9 cellular contexts compared by ENCODE assay signal in the genomic region with DNA sequence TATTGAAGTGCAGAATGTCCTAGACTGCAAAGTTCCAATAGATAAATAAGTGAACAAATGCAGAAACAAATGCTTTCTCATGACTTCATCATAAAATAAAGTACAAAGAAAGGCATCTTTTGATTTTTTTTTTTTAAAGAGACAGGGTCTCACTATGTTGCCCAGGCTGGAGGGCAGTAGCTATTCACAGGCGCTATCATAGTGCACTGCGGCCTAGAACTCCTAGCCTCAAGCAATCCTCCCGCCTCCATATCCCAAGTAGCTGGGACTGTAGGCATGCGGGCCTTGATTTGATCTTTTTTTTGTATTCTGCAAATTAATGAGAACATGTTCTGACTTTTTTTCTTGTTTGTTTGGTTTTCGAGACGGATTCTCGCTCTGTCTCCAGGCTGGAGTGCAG.
DNase-seq lines count a peak whose midpoint lies in the region; TF ChIP-seq lines count a peak whose summit lies in the region.
"Had no signal": no experiment of that assay in that cellular context is flagged by ENCODE, and none has a peak within 500 bp of the region (broad histone marks: within the 10 kb centered on the region; RNA-seq: fewer than 3 reads in every experiment).

No MANE protein-coding gene starts in this region.

- H3K27ac Mint-ChIP-seq in T-helper 2 cell treated with Interferon-gamma antibody and Interleukin-4, amounts not matched to agents 5 μg/mL and 100 μg/mL, for 36 hours, result no peak overlapping the region

- H3K4me1 ChIP-seq in endocrine pancreas (ENCODE audit: control insufficient read depth, insufficient read depth, low read length), result peaks cover 20% of the 10 kb centered on the region
- H3K4me1 ChIP-seq: prostate gland had no signal

- H3K9me3 ChIP-seq in endocrine pancreas (ENCODE audit: control insufficient read depth, low read length), result no peaks in the 10 kb centered on the region
- H3K9me3 ChIP-seq: prostate gland had no signal

- no peak for TF ChIP-seq CTCF in NB4 (IDR thresholded peaks at IDR 0.05; ENCODE audit: low read depth, low read length)

- H3K4me3 ChIP-seq in NB4 (ENCODE audit: low read depth, low read length) (peak overlapping the region; percentile 88), endocrine pancreas (ENCODE audit: control insufficient read depth, insufficient read depth, low read length) (peak overlapping the region; percentile 91), skeletal muscle cell (ENCODE audit: low read depth, low read length) (peak overlapping the region; percentile 96)

- H3K4me1 Mint-ChIP-seq in T-helper 2 cell treated with Interferon-gamma antibody and Interleukin-4, amounts not matched to agents 5 μg/mL and 100 μg/mL, for 36 hours (ENCODE audit: low read depth), result peaks cover 39% of the 10 kb centered on the region

- no peak overlapping the region for H3K9ac ChIP-seq in endocrine pancreas (ENCODE audit: control insufficient read depth, insufficient read depth, low read length)

- H3K36me3 ChIP-seq in endocrine pancreas (ENCODE audit: control insufficient read depth, insufficient read depth, low read length), result no peaks in the 10 kb centered on the region
- H3K36me3 ChIP-seq: prostate gland had no signal

- no peaks in the 10 kb centered on the region for H3K9me3 Mint-ChIP-seq in T-helper 2 cell treated with Interferon-gamma antibody and Interleukin-4, amounts not matched to agents 5 μg/mL and 100 μg/mL, for 36 hours

- DNase-seq in T-helper 2 cell treated with Interferon-gamma antibody and Interleukin-4, amounts not matched to agents 5 μg/mL and 100 μg/mL, for 36 hours (ENCODE audit: low spot score), result no peak
- DNase-seq in T-helper 2 cell (no peak), NB4 (ENCODE audit: low read depth) (no peak), skeletal muscle cell (ENCODE audit: low read depth) (no peak), DMS79 treated with DMSO at 0.1 percent for 48 hours (lab: John Stamatoyannopoulos, UW) (no peak), MV-4-11 (lab: John Stamatoyannopoulos, UW) (no peak), AML-193 (lab: John Stamatoyannopoulos, UW) (no peak)

- H3K4me3 Mint-ChIP-seq in T-helper 2 cell treated with Interferon-gamma antibody and Interleukin-4, amounts not matched to agents 5 μg/mL and 100 μg/mL, for 36 hours, result peak overlapping the region; percentile 45

- TF ChIP-seq POLR2A in NB4 (IDR thresholded peaks at IDR 0.05; ENCODE audit: extremely low read depth, insufficient read length), result no peak

- H3K36me3 Mint-ChIP-seq in T-helper 2 cell treated with Interferon-gamma antibody and Interleukin-4, amounts not matched to agents 5 μg/mL and 100 μg/mL, for 36 hours (ENCODE audit: low read depth), result peaks cover 31% of the 10 kb centered on the region

- H3K27me3 ChIP-seq in endocrine pancreas (ENCODE audit: control insufficient read depth, insufficient read depth, low read length), result no peaks in the 10 kb centered on the region

- no peaks in the 10 kb centered on the region for H3K27me3 Mint-ChIP-seq in T-helper 2 cell treated with Interferon-gamma antibody and Interleukin-4, amounts not matched to agents 5 μg/mL and 100 μg/mL, for 36 hours (ENCODE audit: low read depth)
